ENCODE assay signal across 8 cellular contexts in genomic region chr3:126081618-126082333, GRCh38. TPM values are rescaled to one million over a fixed set of nuclear protein-coding genes. Genes with fewer than 3 reads are reported as not detected.
DNase-seq lines count a peak whose midpoint lies in the region; ATAC-seq, FAIRE-seq and TF ChIP-seq lines count a peak whose summit lies in the region.

No MANE protein-coding gene starts in this region.

- peak overlapping the region; percentile 53 for H3K27ac Mint-ChIP-seq in CD4-positive, alpha-beta T cell

- no peaks in the 10 kb centered on the region for H3K27me3 Mint-ChIP-seq in CD4-positive, alpha-beta T cell

- H3K36me3 Mint-ChIP-seq in CD4-positive, alpha-beta T cell (ENCODE audit: low read depth), result peaks cover 5% of the 10 kb centered on the region

- no peak overlapping the region for H3K27ac ChIP-seq in CD4-positive, alpha-beta T cell (ENCODE audit: low read depth, low read length)
- H3K27ac ChIP-seq in WERI-Rb-1, result no peak overlapping the region
- no peak overlapping the region for H3K27ac ChIP-seq in keratinocyte (ENCODE audit: control insufficient read depth, insufficient read depth, low read length)

- H3K79me2 ChIP-seq in keratinocyte (ENCODE audit: control insufficient read depth, insufficient read depth, low read length), result no peaks in the 10 kb centered on the region

- no peaks in the 10 kb centered on the region for H3K27me3 ChIP-seq in CD4-positive, alpha-beta T cell (ENCODE audit: control insufficient read depth, insufficient read depth, low read length)
- H3K27me3 ChIP-seq in WERI-Rb-1 (ENCODE audit: insufficient read depth, low read depth, severe bottlenecking), result no peaks in the 10 kb centered on the region
- H3K27me3 ChIP-seq in keratinocyte (ENCODE audit: control insufficient read depth, extremely low read depth, insufficient read depth, low read length), result no peaks in the 10 kb centered on the region

- H3K9me3 Mint-ChIP-seq in CD4-positive, alpha-beta T cell, result no peaks in the 10 kb centered on the region

- peaks cover 30% of the 10 kb centered on the region for H3K4me1 Mint-ChIP-seq in CD4-positive, alpha-beta T cell (ENCODE audit: low read depth)

- H3K4me3 Mint-ChIP-seq in CD4-positive, alpha-beta T cell, result peak overlapping the region; percentile 76

- intact Hi-C loops in CD4-positive, alpha-beta T cell (cut with DNase I, micrococcal nuclease), result loop anchor here (5.0 to 10.0 kb wide), 11 partner anchors 89 to 1593 kb away; partner anchors contain the start of genes ABTB1 (in 1 of the 2), KLF15 (in 1 of the 2), MCM2 (in 1 of the 2) and OSBPL11 (in 1 of the 2)

- H3K9me3 ChIP-seq in CD4-positive, alpha-beta T cell (ENCODE audit: control insufficient read depth, low read length), result no peaks in the 10 kb centered on the region
- H3K9me3 ChIP-seq in WERI-Rb-1 (ENCODE audit: severe bottlenecking) (no peaks in the 10 kb centered on the region), keratinocyte (ENCODE audit: control insufficient read depth, low read depth, low read length) (no peaks in the 10 kb centered on the region)

- H3K4me1 ChIP-seq in keratinocyte (ENCODE audit: control insufficient read depth, extremely low read depth, insufficient read depth, low read length), result peaks cover 19% of the 10 kb centered on the region

- H3K36me3 ChIP-seq in WERI-Rb-1 (no peaks in the 10 kb centered on the region; the same call in none of the 2 replicates), keratinocyte (ENCODE audit: control insufficient read depth in 2 of 2, extremely low read depth in 1 of 2, insufficient read depth in 2 of 2, low read length in 2 of 2) (no peaks in the 10 kb centered on the region)

- peak; percentile 33 for TF ChIP-seq CTCF in CD4-positive, alpha-beta T cell (IDR thresholded peaks at IDR 0.05)
- TF ChIP-seq CTCF in WERI-Rb-1 (IDR thresholded peaks at IDR 0.05; ENCODE audit: low read depth, low read length) (peak; percentile 50), keratinocyte (optimal IDR thresholded peaks at IDR 0.05 in 1 of 3, IDR thresholded peaks at IDR 0.05 in 1 of 3, conservative IDR thresholded peaks at IDR 0.05 in 1 of 3; ENCODE audit: extremely low read depth in 1 of 3, insufficient read depth in 2 of 3, low read length in 3 of 3) (peak; percentile 45 to 77 (median 72))

- H2AFZ ChIP-seq in keratinocyte (ENCODE audit: control insufficient read depth, low read length), result no peak overlapping the region

- H3K9me1 ChIP-seq in keratinocyte (ENCODE audit: control insufficient read depth, extremely low read depth, insufficient read depth, low read length), result no peaks in the 10 kb centered on the region

- H4K20me1 ChIP-seq in keratinocyte (ENCODE audit: control insufficient read depth, extremely low read depth, insufficient read depth, low read length), result no peaks in the 10 kb centered on the region

- no peak overlapping the region for H3K9ac ChIP-seq in keratinocyte (ENCODE audit: control insufficient read depth, extremely low read depth, insufficient read depth, low read length)

- dilution Hi-C loops in keratinocyte (cut with MboI; ENCODE audit: extremely low pct_ligation_motif_present, low sequenced_read_pairs), result no loop called here

- no peak for ATAC-seq in CD4-positive, alpha-beta T cell (ENCODE audit: poor library complexity)
- no peak for ATAC-seq in GM19397 (IDR thresholded peaks at IDR 0.05; ENCODE audit: unreplicated experiment)
- no peak for ATAC-seq in HG03565 (IDR thresholded peaks at IDR 0.05; ENCODE audit: unreplicated experiment)

- POLR2A ChIA-PET in CD4-positive, alpha-beta T cell (lab: Charles Lee), result no interaction called here

- CTCF ChIA-PET in CD4-positive, alpha-beta T cell (lab: Charles Lee), result no interaction called here

- H3K4me3 ChIP-seq in WERI-Rb-1 (ENCODE audit: low read depth, low read length) (no peak overlapping the region), keratinocyte (ENCODE audit: control insufficient read depth in 2 of 3, extremely low read depth in 1 of 3, insufficient read depth in 2 of 3, low read depth in 1 of 3, low read length in 3 of 3) (no peak overlapping the region)

- FAIRE-seq in keratinocyte (lab: Jason Lieb, UNC), result peak; percentile 5

- no peak overlapping the region for H3K4me2 ChIP-seq in keratinocyte (ENCODE audit: control insufficient read depth, extremely low read depth, insufficient read depth, low read depth, low read length)

- no peak for DNase-seq in CD4-positive, alpha-beta T cell
- peak; percentile 27 for DNase-seq in HCEC 1CT
- DNase-seq in WERI-Rb-1, result peak; percentile 32
- peak; percentile 71 for DNase-seq in keratinocyte (ENCODE audit: low read depth, low spot score)
- no peak for DNase-seq in NCI-H1930 (lab: John Stamatoyannopoulos, UW)
- no peak for DNase-seq in middle frontal gyrus (ENCODE audit: extremely low spot score, low spot score)

RNA-seq across cellular contexts. Expression of gene SLC41A3, which starts 2.1 kb away (rescaled TPM):
- total RNA-seq in CD4-positive, alpha-beta T cell, result 10 to 100 TPM; 26.5 to 29.1 TPM
- 30.2 to 39.8 TPM (median 39.5 TPM) in 3 replicates for polyA plus RNA-seq in keratinocyte
- 26.1 TPM for polyA plus RNA-seq in keratinocyte (2011; ENCODE audit: low read depth)
- 30.1 and 31.9 TPM in 2 replicates for polyA plus RNA-seq in keratinocyte (2011; cell fraction: cytosol; rRNA removed)
- polyA plus RNA-seq in keratinocyte (2011; cell fraction: nucleus; rRNA removed), result 50.1 and 50.9 TPM in 2 replicates
- polyA plus RNA-seq in keratinocyte (2012; ENCODE audit: low replicate concordance), result 24.9 and 26.0 TPM in 2 replicates
- polyA minus RNA-seq in keratinocyte, result 32.3 to 49.1 TPM (median 48.1 TPM) in 3 replicates
- 38.0 TPM for polyA minus RNA-seq in keratinocyte (2011; cell fraction: cytosol; rRNA and poly(A)+ RNA removed)
- polyA minus RNA-seq in keratinocyte (2011; cell fraction: nucleus; rRNA and poly(A)+ RNA removed), result 36.6 and 36.8 TPM in 2 replicates

Comparison
In these comparisons a context has a peak if more than half of its experiments do, and no peak if none do; other contexts are left out.
1. DNase-seq: peak in HCEC 1CT (single experiment), WERI-Rb-1 (single experiment) and keratinocyte (single experiment); none in CD4-positive, alpha-beta T cell (0 of 10), NCI-H1930 (0 of 2) and middle frontal gyrus (single experiment).
2. Peak in every context shown above with its lines, with median percentiles within 50 percentile points of each other: CTCF ChIP-seq.